In the genomic region with DNA sequence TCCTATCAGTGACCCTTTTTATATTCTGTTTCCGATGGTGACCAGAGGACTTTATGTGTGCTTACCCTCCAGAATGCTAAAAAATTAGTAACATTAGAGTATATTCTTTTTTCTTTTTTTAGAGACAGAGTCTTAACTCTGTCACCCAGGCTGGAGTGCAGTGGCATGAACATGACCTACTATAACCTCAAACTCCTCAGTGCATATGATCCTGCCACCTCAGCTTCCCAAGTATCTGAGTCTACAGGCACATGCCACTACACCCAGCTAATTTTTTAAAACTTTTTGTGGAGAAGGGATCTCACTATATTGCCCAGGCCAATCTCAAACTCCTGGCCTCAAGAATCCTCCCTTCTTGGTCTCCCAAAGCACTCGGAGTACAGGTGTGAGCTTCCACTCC, we compare ENCODE assay signal across 18 cellular contexts.
A peak's percentile ranks its signal among the peaks of the same experiment; 100 is the strongest.
DNase-seq lines count a peak whose midpoint lies in the region; ATAC-seq and TF ChIP-seq lines count a peak whose summit lies in the region.
"Had no signal": no experiment of that assay in that cellular context is flagged by ENCODE, and none has a peak within 500 bp of the region (broad histone marks: within the 10 kb centered on the region; RNA-seq: fewer than 3 reads in every experiment).

No MANE protein-coding gene starts in this region.

- no peak overlapping the region for H3K4me3 ChIP-seq in left ventricle myocardium inferior
- no peak overlapping the region for H3K4me3 ChIP-seq in gastrocnemius medialis
- H3K4me3 ChIP-seq: A549; BLaER1 treated with 17β-estradiol and CSF1 and Interleukin-3, amounts not matched to agents 10 nM and 100 nM had no signal

- H3K4me1 ChIP-seq in left ventricle myocardium inferior (no peaks in the 10 kb centered on the region), gastrocnemius medialis (peaks cover 4 to 20% of the 10 kb centered on the region in 2 donors)
- H3K4me1 ChIP-seq: A549, Caco-2 had no signal

- peak overlapping the region; percentile 32 for H3K27ac Mint-ChIP-seq in stimulated activated effector memory CD8-positive, alpha-beta T cell treated with anti-CD3 and anti-CD28 coated beads, Interleukin-12 subunit alpha, Interleukin-12 subunit beta, amount 100 ng/mL, for 72 hours
- H3K27ac Mint-ChIP-seq: B cell; CD4-positive, alpha-beta T cell; CD8-positive, alpha-beta T cell had no signal

- peaks cover 92% of the 10 kb centered on the region for H3K36me3 Mint-ChIP-seq in stimulated activated effector memory CD8-positive, alpha-beta T cell treated with anti-CD3 and anti-CD28 coated beads, Interleukin-12 subunit alpha, Interleukin-12 subunit beta, amount 100 ng/mL, for 72 hours

- DNase-seq in left ventricle myocardium superior (no peak), left ventricle myocardium inferior (no peak), gastrocnemius medialis (no peak), NCI-H2029 treated with DMSO at 0.1 percent for 48 hours (lab: John Stamatoyannopoulos, UW) (no peak)
- no peak for DNase-seq in stimulated activated effector memory CD8-positive, alpha-beta T cell treated with anti-CD3 and anti-CD28 coated beads, Interleukin-12 subunit alpha, Interleukin-12 subunit beta, amount 100 ng/mL, for 72 hours (ENCODE audit: low spot score in 2 of 2)
- no peak for DNase-seq in activated CD4-positive, alpha-beta T cell treated with anti-CD3 and anti-CD28 coated beads for 48 hours
- DNase-seq: AML-193; Caco-2; Calu3; CD4-positive, alpha-beta T cell; CD8-positive, alpha-beta T cell; DMS79 treated with DMSO at 0.1 percent for 48 hours; GF-D8 had no signal

- intact Hi-C loops in left ventricle myocardium superior (cut with micrococcal nuclease) (no loop called here), left ventricle myocardium inferior (cut with micrococcal nuclease) (no loop called here), gastrocnemius medialis (cut with DNase I; ENCODE audit: low total_unique reads) (no loop called here)

- no peaks in the 10 kb centered on the region for H3K27me3 ChIP-seq in left ventricle myocardium inferior (ENCODE audit: low read depth)
- no peaks in the 10 kb centered on the region for H3K27me3 ChIP-seq in gastrocnemius medialis
- H3K27me3 ChIP-seq: BLaER1 treated with 17β-estradiol and CSF1 and Interleukin-3, amounts not matched to agents 10 nM and 100 nM had no signal

- in situ Hi-C loops in gastrocnemius medialis (cut with MboI; ENCODE audit: low sequenced_read_pairs in 4 of 4): no loop called here

- H3K9me3 ChIP-seq in left ventricle myocardium inferior (replicated peaks) (peaks cover 16% of the 10 kb centered on the region), gastrocnemius medialis (no peaks in the 10 kb centered on the region)
- H3K9me3 ChIP-seq: Caco-2 had no signal

- H3K9me3 Mint-ChIP-seq in stimulated activated effector memory CD8-positive, alpha-beta T cell treated with anti-CD3 and anti-CD28 coated beads, Interleukin-12 subunit alpha, Interleukin-12 subunit beta, amount 100 ng/mL, for 72 hours: peaks cover 3% of the 10 kb centered on the region

- H3K36me3 ChIP-seq in left ventricle myocardium inferior (peaks cover 91% of the 10 kb centered on the region), gastrocnemius medialis (peaks cover 0 to 68% of the 10 kb centered on the region in 2 donors)

- H3K4me3 Mint-ChIP-seq in stimulated activated effector memory CD8-positive, alpha-beta T cell treated with anti-CD3 and anti-CD28 coated beads, Interleukin-12 subunit alpha, Interleukin-12 subunit beta, amount 100 ng/mL, for 72 hours: no peak overlapping the region
- H3K4me3 Mint-ChIP-seq: B cell; CD4-positive, alpha-beta T cell; CD8-positive, alpha-beta T cell had no signal

- TF ChIP-seq CTCF in left ventricle myocardium inferior (IDR thresholded peaks at IDR 0.05; ENCODE audit: borderline replicate concordance): no peak
- no peak for TF ChIP-seq CTCF in gastrocnemius medialis (IDR thresholded peaks at IDR 0.05 in 4 of 5, conservative IDR thresholded peaks at IDR 0.05 in 1 of 5)

- TF ChIP-seq POLR2A in gastrocnemius medialis (IDR thresholded peaks at IDR 0.05): no peak

- H3K27ac ChIP-seq in left ventricle myocardium inferior (replicated peaks): no peak overlapping the region
- peak overlapping the region; percentile 12 to 68 (median 31) for H3K27ac ChIP-seq in gastrocnemius medialis
- H3K27ac ChIP-seq: 22Rv1; A549; BLaER1 treated with 17β-estradiol and CSF1 and Interleukin-3, amounts not matched to agents 10 nM and 100 nM; C4-2B had no signal

- H3K4me1 Mint-ChIP-seq in stimulated activated effector memory CD8-positive, alpha-beta T cell treated with anti-CD3 and anti-CD28 coated beads, Interleukin-12 subunit alpha, Interleukin-12 subunit beta, amount 100 ng/mL, for 72 hours: no peaks in the 10 kb centered on the region

- ATAC-seq in left ventricle myocardium superior (peak; percentile 55), gastrocnemius medialis (peak; percentile 73 to 83)
- no peak for ATAC-seq in stimulated activated effector memory CD8-positive, alpha-beta T cell treated with anti-CD3 and anti-CD28 coated beads, Interleukin-12 subunit alpha, Interleukin-12 subunit beta, amount 100 ng/mL, for 72 hours
- ATAC-seq: A549; CD8-positive, alpha-beta T cell had no signal
